8 cellular contexts compared by ENCODE assay signal in genomic region chr16:58500329-58501241, GRCh38. TPM values are rescaled to one million over a fixed set of nuclear protein-coding genes. Genes with fewer than 3 reads are reported as not detected.
DNase-seq lines count a peak whose midpoint lies in the region; ATAC-seq and TF ChIP-seq lines count a peak whose summit lies in the region.

No MANE protein-coding gene starts in this region.

- peaks cover 0 to 4% (median 0%) of the 10 kb centered on the region in 5 experiments for H3K9me3 Mint-ChIP-seq in brain

- DNase-seq in AG04450 (ENCODE audit: low read depth, low spot score) (no peak), HFF-Myc (ENCODE audit: extremely low read depth, low read depth) (no peak), left lung (no peak), upper lobe of left lung (peak in 1 of 2 donors; percentile 65), AG08395 (ENCODE audit: low spot score) (no peak), cortex of kidney (lab: John Stamatoyannopoulos, UW) (no peak), superior temporal gyrus (ENCODE audit: extremely low spot score) (no peak)

- POLR2A ChIA-PET in AG04450 (lab: Yijun Ruan, JAX) = interaction anchor here (0.6 to 1.2 kb wide), 6 partner anchors 8 to 246 kb away, joined by 3 to 4 read pairs (median 3); partner anchors contain the start of gene SETD6

- H3K27ac Mint-ChIP-seq in brain = peak overlapping the region; percentile 93 to 100 (median 99)

- no peaks in the 10 kb centered on the region for H3K27me3 Mint-ChIP-seq in brain

- TF ChIP-seq POLR2A in upper lobe of left lung (IDR thresholded peaks at IDR 0.05) = no peak

- H3K9me3 ChIP-seq in AG04450 (ENCODE audit: control insufficient read depth, insufficient read depth, low read length) = no peaks in the 10 kb centered on the region; the same call in 1 of the 2 replicates
- H3K9me3 ChIP-seq in left lung = no peaks in the 10 kb centered on the region
- H3K9me3 ChIP-seq in upper lobe of left lung = no peaks in the 10 kb centered on the region

- intact Hi-C loops in left lung (cut with DNase I) = no loop called here

- H3K4me3 ChIP-seq in AG04450 (ENCODE audit: low read depth, low read length) = peak overlapping the region; percentile 72
- H3K4me3 ChIP-seq in HFF-Myc (replicated peaks; ENCODE audit: low read depth, low read length) = peak overlapping the region; percentile 50
- peak overlapping the region; percentile 5 to 12 for H3K4me3 ChIP-seq in left lung
- peak overlapping the region in 3 of 4 donors; percentile 20 to 42 (median 29) for H3K4me3 ChIP-seq in upper lobe of left lung

- WGBS in upper lobe of left lung, 2 donors = 37 to 41% methylated on average over 6 to 33 of the region's 39 CpGs

- ATAC-seq in left lung = peak; percentile 8
- ATAC-seq in upper lobe of left lung (ENCODE audit: low FRiP score in 2 of 2) = peak in 1 of 2 donors; percentile 1

- peak overlapping the region; percentile 11 for H3K27ac ChIP-seq in AG04450 (ENCODE audit: low read depth, low read length)
- H3K27ac ChIP-seq in left lung = no peak overlapping the region
- no peak overlapping the region for H3K27ac ChIP-seq in upper lobe of left lung

- no peaks in the 10 kb centered on the region for H3K27me3 ChIP-seq in AG04450 (ENCODE audit: control insufficient read depth, insufficient read depth, low read length)
- H3K27me3 ChIP-seq in left lung = peaks cover 12 to 56% of the 10 kb centered on the region in 2 donors
- H3K27me3 ChIP-seq in upper lobe of left lung = peaks cover 0 to 18% (median 11%) of the 10 kb centered on the region in 4 donors

- H3K4me3 Mint-ChIP-seq in brain = peak overlapping the region; percentile 89 to 98 (median 91)

- H3K36me3 Mint-ChIP-seq in brain = peaks cover 8% of the 10 kb centered on the region

- TF ChIP-seq EP300 in upper lobe of left lung (IDR thresholded peaks at IDR 0.05) = no peak

- no peak for TF ChIP-seq CTCF in AG04450 (IDR thresholded peaks at IDR 0.05; ENCODE audit: low read depth, low read length)
- TF ChIP-seq CTCF in HFF-Myc (IDR thresholded peaks at IDR 0.05; ENCODE audit: low read depth, low read length, missing control alignments) = no peak
- no peak for TF ChIP-seq CTCF in brain (conservative IDR thresholded peaks at IDR 0.05)
- no peak for TF ChIP-seq CTCF in left lung (IDR thresholded peaks at IDR 0.05)
- no peak for TF ChIP-seq CTCF in upper lobe of left lung (IDR thresholded peaks at IDR 0.05)

- H3K36me3 ChIP-seq in left lung = no peaks in the 10 kb centered on the region
- peaks cover 0 to 13% (median 5%) of the 10 kb centered on the region in 4 donors for H3K36me3 ChIP-seq in upper lobe of left lung

- H3K4me1 ChIP-seq in left lung = peaks cover 10 to 11% of the 10 kb centered on the region in 2 donors
- peaks cover 5 to 25% (median 14%) of the 10 kb centered on the region in 4 donors for H3K4me1 ChIP-seq in upper lobe of left lung

- peaks cover 65% of the 10 kb centered on the region for H3K4me1 Mint-ChIP-seq in brain

- CTCF ChIA-PET in AG04450 (lab: Charles Lee) = interaction anchor here (0.6 to 1.5 kb wide), 2 partner anchors 11 to 152 kb away, joined by 4 to 6 read pairs; no protein-coding TSS in a partner anchor

RNA-seq across cellular contexts. Expression of gene NDRG4, which starts 0.6 kb away (rescaled TPM):
- polyA plus RNA-seq in AG04450 (2011; rRNA removed) (24.3 and 29.0 TPM in 2 replicates), brain (ENCODE audit: insufficient read depth, low read depth, low replicate concordance) (288 TPM)
- polyA minus RNA-seq in AG04450 (2011; rRNA and poly(A)+ RNA removed) = 36.1 and 61.6 TPM in 2 replicates
- total RNA-seq in left lung (10 to 100 TPM; 11.3 to 15.1 TPM), upper lobe of left lung (10 to 100 TPM; 25.1 to 81.0 (median 30.5) TPM)

RNA-seq across cellular contexts. Expression of gene SETD6, which starts 14.7 kb away (rescaled TPM):
- polyA plus RNA-seq in AG04450 (2011; rRNA removed) (5.3 and 6.5 TPM in 2 replicates), brain (ENCODE audit: insufficient read depth, low read depth, low replicate concordance) (8.6 TPM)
- polyA minus RNA-seq in AG04450 (2011; rRNA and poly(A)+ RNA removed) = 4.9 TPM in 2 replicates
- total RNA-seq in left lung (10 to 100 TPM; 14.3 to 18.0 TPM), upper lobe of left lung (10 to 100 TPM; 17.3 to 78.6 (median 31.7) TPM)

Comparison
In these comparisons a context has a peak if more than half of its experiments do, and no peak if none do; other contexts are left out.
1. H3K4me3 ChIP-seq: peak in every context shown above with its lines; median percentile 72 in AG04450; 50 in HFF-Myc; 29 in upper lobe of left lung; 8 in left lung.